ENCODE assay signal across 16 cellular contexts in the genomic region with DNA sequence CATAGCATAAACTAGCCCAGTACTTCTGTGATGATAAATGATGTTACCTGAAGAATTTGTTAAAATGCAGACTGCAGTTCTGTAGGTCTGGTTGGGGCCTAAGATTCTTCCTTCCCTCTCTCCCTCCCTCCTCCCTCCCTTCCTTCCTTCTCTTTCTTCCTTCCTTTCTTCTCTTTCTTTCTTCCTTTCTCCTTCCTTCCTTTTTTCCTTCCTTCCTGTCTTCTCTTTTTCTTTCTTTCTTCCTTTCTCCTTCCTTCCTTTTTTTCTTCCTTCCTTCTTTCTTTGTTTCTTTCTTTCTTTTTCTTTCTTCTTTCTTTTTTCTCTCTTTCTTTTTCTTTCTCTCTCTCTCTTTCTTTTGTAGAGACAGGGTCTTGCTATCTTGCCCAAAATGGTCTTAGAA.
"Had no signal": no experiment of that assay in that cellular context is flagged by ENCODE, and none has a peak within 500 bp of the region (broad histone marks: within the 10 kb centered on the region; RNA-seq: fewer than 3 reads in every experiment).

No MANE protein-coding gene starts in this region.

- ATAC-seq: activated CD8-positive, alpha-beta memory T cell treated with anti-CD3 and anti-CD28 coated beads, Interleukin-2, amount 10 ng/mL, durations not matched to agents 7 days and 5 days; stimulated activated effector memory CD8-positive, alpha-beta T cell treated with anti-CD3 and anti-CD28 coated beads, Interleukin-12 subunit alpha, Interleukin-12 subunit beta, amount 100 ng/mL, for 72 hours; T-helper 17 cell had no signal

- H3K27ac ChIP-seq: epithelial cell of prostate, parathyroid adenoma, transverse colon had no signal

- DNase-seq: activated CD4-positive, alpha-beta T cell treated with anti-CD3 and anti-CD28 coated beads, Interleukin-2, amount 50 U/mL, for 4 hours; activated CD4-positive, CD25-positive, alpha-beta regulatory T cell; activated CD8-positive, alpha-beta memory T cell treated with anti-CD3 and anti-CD28 coated beads, Interleukin-2, amount 10 ng/mL, durations not matched to agents 7 days and 5 days; activated gamma-delta T cell treated with Interleukin-2 at 50 U/mL for 16 hours; activated T-cell treated with anti-CD3 and anti-CD28 coated beads, Interleukin-2, amount 50 U/mL, for 24 hours; head of caudate nucleus; immature natural killer cell; mesendoderm; SIG-M5; stimulated activated CD4-positive, alpha-beta T cell treated with anti-CD3 and anti-CD28 coated beads, Interleukin-2, amount 100 ng/mL, for 24 hours; substantia nigra; T-helper 17 cell; transverse colon had no signal

- H3K4me3 ChIP-seq: transverse colon had no signal

- H3K27ac Mint-ChIP-seq: activated CD8-positive, alpha-beta memory T cell treated with anti-CD3 and anti-CD28 coated beads, Interleukin-2, amount 10 ng/mL, durations not matched to agents 7 days and 5 days; activated T-cell treated with anti-CD3 and anti-CD28 coated beads, Interleukin-2, amount 50 U/mL, for 24 hours; T-helper 17 cell had no signal

- H3K27me3 Mint-ChIP-seq: activated CD8-positive, alpha-beta memory T cell treated with anti-CD3 and anti-CD28 coated beads, Interleukin-2, amount 10 ng/mL, durations not matched to agents 7 days and 5 days; activated T-cell treated with anti-CD3 and anti-CD28 coated beads, Interleukin-2, amount 50 U/mL, for 24 hours had no signal

- H3K36me3 Mint-ChIP-seq: immature natural killer cell had no signal

- H2AFZ ChIP-seq: parathyroid adenoma had no signal

- H3K27me3 ChIP-seq: transverse colon had no signal

- H3K4me3 Mint-ChIP-seq: activated CD8-positive, alpha-beta memory T cell treated with anti-CD3 and anti-CD28 coated beads, Interleukin-2, amount 10 ng/mL, durations not matched to agents 7 days and 5 days; activated T-cell treated with anti-CD3 and anti-CD28 coated beads, Interleukin-2, amount 50 U/mL, for 24 hours; stimulated activated effector memory CD8-positive, alpha-beta T cell treated with anti-CD3 and anti-CD28 coated beads, Interleukin-12 subunit alpha, Interleukin-12 subunit beta, amount 100 ng/mL, for 72 hours; T-helper 17 cell had no signal

- H3K9me3 Mint-ChIP-seq: activated T-cell treated with anti-CD3 and anti-CD28 coated beads, Interleukin-2, amount 50 U/mL, for 24 hours; immature natural killer cell; stimulated activated effector memory CD8-positive, alpha-beta T cell treated with anti-CD3 and anti-CD28 coated beads, Interleukin-12 subunit alpha, Interleukin-12 subunit beta, amount 100 ng/mL, for 72 hours had no signal

- H3K9ac ChIP-seq: parathyroid adenoma had no signal
